26 cellular contexts compared by ENCODE assay signal in the genomic region with DNA sequence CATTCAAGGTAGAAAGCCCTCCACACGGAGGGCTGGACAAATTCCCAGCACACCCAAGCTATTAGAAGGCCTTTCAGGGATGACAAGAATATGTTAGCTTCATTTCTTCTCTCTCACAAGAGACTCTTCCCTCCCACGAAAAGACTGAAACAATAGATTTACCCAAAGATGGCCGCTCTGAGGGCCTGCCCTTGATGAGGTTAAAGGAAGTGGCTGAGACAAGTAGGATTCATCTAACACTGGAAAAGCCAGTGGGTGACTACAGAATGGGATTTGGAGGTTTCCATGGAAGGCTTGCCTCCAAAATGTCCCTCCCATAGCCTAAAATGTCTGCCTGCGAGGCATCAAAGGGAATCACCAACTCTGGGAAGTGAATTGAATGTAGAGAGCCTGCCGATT.
DNase-seq lines count a peak whose midpoint lies in the region; TF ChIP-seq lines count a peak whose summit lies in the region.
"Had no signal": no experiment of that assay in that cellular context is flagged by ENCODE, and none has a peak within 500 bp of the region (broad histone marks: within the 10 kb centered on the region; RNA-seq: fewer than 3 reads in every experiment).

No MANE protein-coding gene starts in this region.

- H4K20me1 ChIP-seq in MM.1S (ENCODE audit: insufficient read depth, low read length) = no peaks in the 10 kb centered on the region

- H3K9ac ChIP-seq in MM.1S (ENCODE audit: low read length) = peak overlapping the region; percentile 5; the same call in 1 of the 2 replicates

- H3F3A ChIP-seq in MM.1S (ENCODE audit: insufficient read depth, low read length) = peaks cover 15% of the 10 kb centered on the region

- H3K4me1 ChIP-seq in MM.1S (ENCODE audit: low read length) (peaks cover 43% of the 10 kb centered on the region), thyroid gland (peaks cover 0 to 6% of the 10 kb centered on the region in 2 donors), suprapubic skin (peaks cover 20% of the 10 kb centered on the region), left ventricle myocardium inferior (peaks cover 5% of the 10 kb centered on the region)
- H3K4me1 ChIP-seq: gastroesophageal sphincter had no signal

- no peak for TF ChIP-seq POLR2A in thyroid gland (IDR thresholded peaks at IDR 0.05)
- TF ChIP-seq POLR2A in suprapubic skin (IDR thresholded peaks at IDR 0.05) = no peak

- intact Hi-C loops in activated T-helper 2 cell treated with anti-CD3 and anti-CD28 coated beads, Interferon-gamma antibody, Interleukin-2, Interleukin-4, amounts not matched to agents 10 μg/mL and 5 μg/mL and 100 μg/mL, durations not matched to agents 14 hours and 24 hours and 36 hours (cut with micrococcal nuclease) = loop anchor here (5.0 kb wide), 1 partner anchor 274 kb away; no protein-coding TSS in a partner anchor
- intact Hi-C loops in thyroid gland (cut with DNase I) (no loop called here), left ventricle myocardium inferior (cut with micrococcal nuclease) (no loop called here)

- no peaks in the 10 kb centered on the region for H3K79me2 ChIP-seq in MM.1S (ENCODE audit: low read length)

- H3K9me3 Mint-ChIP-seq in activated T-helper 2 cell treated with anti-CD3 and anti-CD28 coated beads, Interferon-gamma antibody, Interleukin-2, Interleukin-4, amounts not matched to agents 10 μg/mL and 5 μg/mL and 100 μg/mL, durations not matched to agents 14 hours and 24 hours and 36 hours = no peaks in the 10 kb centered on the region
- H3K9me3 Mint-ChIP-seq: CD14-positive monocyte; neural crest cell; stimulated activated naive B cell treated with anti-CD40 and anti-IgM and Interleukin-4, amounts not matched to agents 10 μg/mL and 1 μg/mL and 100 μg/mL, for 72 hours had no signal

- H3K9me3 ChIP-seq in MM.1S (replicated peaks; ENCODE audit: insufficient read depth, low read length) (no peaks in the 10 kb centered on the region), thyroid gland (no peaks in the 10 kb centered on the region), suprapubic skin (no peaks in the 10 kb centered on the region), WERI-Rb-1 (ENCODE audit: severe bottlenecking) (no peaks in the 10 kb centered on the region), left ventricle myocardium inferior (replicated peaks) (no peaks in the 10 kb centered on the region)
- H3K9me3 ChIP-seq: gastroesophageal sphincter, tibial artery had no signal

- peak; percentile 22 for DNase-seq in stimulated activated CD4-positive, alpha-beta T cell treated with anti-CD3 and anti-CD28 coated beads, Interleukin-15, amount 100 ng/mL, for 24 hours
- no peak for DNase-seq in stimulated activated CD4-positive, alpha-beta T cell treated with anti-CD3 and anti-CD28 coated beads, Interleukin-4, amount 100 ng/mL, for 4 hours
- DNase-seq in MM.1S = no peak
- DNase-seq in activated T-helper 2 cell treated with anti-CD3 and anti-CD28 coated beads, Interferon-gamma antibody, Interleukin-2, Interleukin-4, amounts not matched to agents 10 μg/mL and 5 μg/mL and 100 μg/mL, durations not matched to agents 14 hours and 24 hours and 36 hours (ENCODE audit: low spot score) = no peak
- DNase-seq in thyroid gland = peak; percentile 38
- no peak for DNase-seq in suprapubic skin (ENCODE audit: low spot score in 2 of 2)
- DNase-seq in WERI-Rb-1 = no peak
- no peak for DNase-seq in left ventricle myocardium inferior
- DNase-seq: DMS153; GDM1; Kasumi-1; left ventricle myocardium superior; NCI-H1092; NCI-H187 treated with DMSO at 0.1 percent for 48 hours; NCI-H345; NCI-H82; PC-9; SHP77 treated with DMSO at 0.1 percent for 48 hours; stimulated activated CD4-positive, alpha-beta T cell treated with anti-CD3 and anti-CD28 coated beads, Interleukin-1b, Interleukin-23, amount 100 ng/mL, for 48 hours; stimulated activated naive B cell treated with anti-CD40 and anti-IgM and Interleukin-4, amounts not matched to agents 10 μg/mL and 1 μg/mL and 100 μg/mL, for 72 hours; SW 1271; tibial artery had no signal

- H3K4me3 ChIP-seq in MM.1S (ENCODE audit: low read length) = 0 out of 2 replicates have a peak overlapping the region, but pooled peaks have one; percentile 19
- no peak overlapping the region for H3K4me3 ChIP-seq in thyroid gland (replicated peaks in 1 of 3)
- H3K4me3 ChIP-seq in suprapubic skin = no peak overlapping the region
- H3K4me3 ChIP-seq in WERI-Rb-1 (ENCODE audit: low read depth, low read length) = no peak overlapping the region
- no peak overlapping the region for H3K4me3 ChIP-seq in left ventricle myocardium inferior
- H3K4me3 ChIP-seq: coronary artery, gastroesophageal sphincter, PC-9, tibial artery had no signal

- peak overlapping the region; percentile 75; the same call in 1 of the 2 replicates for H3K4me2 ChIP-seq in MM.1S (ENCODE audit: low read depth, low read length)
- H3K4me2 ChIP-seq: PC-9 had no signal

- peak overlapping the region; percentile 47 for H3K4me3 Mint-ChIP-seq in activated T-helper 2 cell treated with anti-CD3 and anti-CD28 coated beads, Interferon-gamma antibody, Interleukin-2, Interleukin-4, amounts not matched to agents 10 μg/mL and 5 μg/mL and 100 μg/mL, durations not matched to agents 14 hours and 24 hours and 36 hours (ENCODE audit: low read depth)
- H3K4me3 Mint-ChIP-seq: neural crest cell; stimulated activated naive B cell treated with anti-CD40 and anti-IgM and Interleukin-4, amounts not matched to agents 10 μg/mL and 1 μg/mL and 100 μg/mL, for 72 hours had no signal

- H3K27ac ChIP-seq in MM.1S (ENCODE audit: low read length) (peak overlapping the region; percentile 80; the same call in 1 of the 2 replicates), thyroid gland (no peak overlapping the region), suprapubic skin (no peak overlapping the region), WERI-Rb-1 (no peak overlapping the region), left ventricle myocardium inferior (replicated peaks) (no peak overlapping the region)
- H3K27ac ChIP-seq: coronary artery, gastroesophageal sphincter, PC-9, tibial artery had no signal

- no peak for TF ChIP-seq EP300 in suprapubic skin (IDR thresholded peaks at IDR 0.05)

- H3K36me3 ChIP-seq in MM.1S (replicated peaks; ENCODE audit: insufficient read depth, low read length) (no peaks in the 10 kb centered on the region), thyroid gland (no peaks in the 10 kb centered on the region), suprapubic skin (no peaks in the 10 kb centered on the region), WERI-Rb-1 (no peaks in the 10 kb centered on the region), left ventricle myocardium inferior (no peaks in the 10 kb centered on the region)
- H3K36me3 ChIP-seq: gastroesophageal sphincter, tibial artery had no signal

- no peak overlapping the region for H2AFZ ChIP-seq in MM.1S (ENCODE audit: low read length)
- H2AFZ ChIP-seq: PC-9 had no signal

- H3K27me3 ChIP-seq in MM.1S (replicated peaks; ENCODE audit: insufficient read depth, low read length) = no peaks in the 10 kb centered on the region
- H3K27me3 ChIP-seq in thyroid gland = no peaks in the 10 kb centered on the region
- no peaks in the 10 kb centered on the region for H3K27me3 ChIP-seq in suprapubic skin
- H3K27me3 ChIP-seq in WERI-Rb-1 (ENCODE audit: insufficient read depth, low read depth, severe bottlenecking) = no peaks in the 10 kb centered on the region
- H3K27me3 ChIP-seq in left ventricle myocardium inferior (ENCODE audit: low read depth) = peaks cover 7% of the 10 kb centered on the region
- H3K27me3 ChIP-seq: gastroesophageal sphincter, tibial artery had no signal

- H3K4me1 Mint-ChIP-seq in activated T-helper 2 cell treated with anti-CD3 and anti-CD28 coated beads, Interferon-gamma antibody, Interleukin-2, Interleukin-4, amounts not matched to agents 10 μg/mL and 5 μg/mL and 100 μg/mL, durations not matched to agents 14 hours and 24 hours and 36 hours (ENCODE audit: low read depth) = peaks cover 68% of the 10 kb centered on the region
- H3K4me1 Mint-ChIP-seq: neural crest cell had no signal

- TF ChIP-seq CTCF in MM.1S (IDR thresholded peaks at IDR 0.05; ENCODE audit: low read length) (no peak), thyroid gland (IDR thresholded peaks at IDR 0.05) (no peak), suprapubic skin (IDR thresholded peaks at IDR 0.05) (no peak), WERI-Rb-1 (IDR thresholded peaks at IDR 0.05; ENCODE audit: low read depth, low read length) (no peak), left ventricle myocardium inferior (IDR thresholded peaks at IDR 0.05; ENCODE audit: borderline replicate concordance) (no peak)

- WGBS in thyroid gland, 2 donors = 70 to 76% methylated on average over 5 of the region's 5 CpGs
- WGBS in suprapubic skin = 81% methylated on average over 5 of the region's 5 CpGs

- no peaks in the 10 kb centered on the region for H3K9me2 ChIP-seq in MM.1S (replicated peaks; ENCODE audit: insufficient read depth, low read length)

- H3K27me3 Mint-ChIP-seq in activated T-helper 2 cell treated with anti-CD3 and anti-CD28 coated beads, Interferon-gamma antibody, Interleukin-2, Interleukin-4, amounts not matched to agents 10 μg/mL and 5 μg/mL and 100 μg/mL, durations not matched to agents 14 hours and 24 hours and 36 hours (ENCODE audit: low read depth) = no peaks in the 10 kb centered on the region

- no peaks in the 10 kb centered on the region for H3K36me3 Mint-ChIP-seq in activated T-helper 2 cell treated with anti-CD3 and anti-CD28 coated beads, Interferon-gamma antibody, Interleukin-2, Interleukin-4, amounts not matched to agents 10 μg/mL and 5 μg/mL and 100 μg/mL, durations not matched to agents 14 hours and 24 hours and 36 hours (ENCODE audit: low read depth)
- H3K36me3 Mint-ChIP-seq: CD14-positive monocyte; stimulated activated naive B cell treated with anti-CD40 and anti-IgM and Interleukin-4, amounts not matched to agents 10 μg/mL and 1 μg/mL and 100 μg/mL, for 72 hours had no signal

- H3K27ac Mint-ChIP-seq in activated T-helper 2 cell treated with anti-CD3 and anti-CD28 coated beads, Interferon-gamma antibody, Interleukin-2, Interleukin-4, amounts not matched to agents 10 μg/mL and 5 μg/mL and 100 μg/mL, durations not matched to agents 14 hours and 24 hours and 36 hours = peak overlapping the region; percentile 92

Comparison
In these comparisons a context has a peak if more than half of its experiments do, and no peak if none do; other contexts are left out.
1. DNase-seq: peak in stimulated activated CD4-positive, alpha-beta T cell treated with anti-CD3 and anti-CD28 coated beads, Interleukin-15, amount 100 ng/mL, for 24 hours (single experiment) and thyroid gland (2 of 2); none in stimulated activated CD4-positive, alpha-beta T cell treated with anti-CD3 and anti-CD28 coated beads, Interleukin-4, amount 100 ng/mL, for 4 hours (0 of 2), MM.1S (single experiment), activated T-helper 2 cell treated with anti-CD3 and anti-CD28 coated beads, Interferon-gamma antibody, Interleukin-2, Interleukin-4, amounts not matched to agents 10 μg/mL and 5 μg/mL and 100 μg/mL, durations not matched to agents 14 hours and 24 hours and 36 hours (single experiment), suprapubic skin (0 of 2), WERI-Rb-1 (single experiment) and left ventricle myocardium inferior (single experiment).